In genomic region chr1:28441674-28442073, GRCh38 we compare ENCODE assay signal across 20 cellular contexts.
"Had no signal": no experiment of that assay in that cellular context is flagged by ENCODE, and none has a peak within 500 bp of the region (broad histone marks: within the 10 kb centered on the region; RNA-seq: fewer than 3 reads in every experiment).

No MANE protein-coding gene starts in this region.

- H3K4me3 ChIP-seq: coronary artery, lung, mucosa of descending colon, right lobe of liver, stomach, thyroid gland had no signal

- H3K27ac ChIP-seq: coronary artery, neutrophil, parathyroid adenoma, right lobe of liver, stomach, thyroid gland had no signal

- H3K27me3 ChIP-seq: neutrophil, right lobe of liver, stomach, thyroid gland had no signal

- DNase-seq: dermis blood vessel endothelial cell; effector memory CD4-positive, alpha-beta T cell; hypothalamus; immature natural killer cell; mucosa of descending colon; naive B cell; right lobe of liver; small intestine; stimulated activated CD4-positive, alpha-beta T cell treated with anti-CD3 and anti-CD28 coated beads, Interleukin-2, amount 100 ng/mL, for 24 hours; stimulated activated CD4-positive, alpha-beta T cell treated with anti-CD3 and anti-CD28 coated beads, Interleukin-4, amount 100 ng/mL, for 24 hours; stimulated activated naive CD4-positive, alpha-beta T cell treated with Interleukin-2 at 50 U/mL for 16 hours; stomach; thyroid gland; trophoblast cell had no signal

- H3K79me2 ChIP-seq: parathyroid adenoma had no signal

- H3K9ac ChIP-seq: parathyroid adenoma had no signal

- H3K36me3 ChIP-seq: neutrophil, right lobe of liver, stomach, thyroid gland had no signal

- FAIRE-seq: frontal cortex, keratinocyte, small intestine had no signal

- H3K9me3 ChIP-seq: mucosa of descending colon, neutrophil, right lobe of liver, stomach, thyroid gland had no signal

- H2AFZ ChIP-seq: parathyroid adenoma had no signal
